ENCODE assay signal across 5 cellular contexts in the genomic region with DNA sequence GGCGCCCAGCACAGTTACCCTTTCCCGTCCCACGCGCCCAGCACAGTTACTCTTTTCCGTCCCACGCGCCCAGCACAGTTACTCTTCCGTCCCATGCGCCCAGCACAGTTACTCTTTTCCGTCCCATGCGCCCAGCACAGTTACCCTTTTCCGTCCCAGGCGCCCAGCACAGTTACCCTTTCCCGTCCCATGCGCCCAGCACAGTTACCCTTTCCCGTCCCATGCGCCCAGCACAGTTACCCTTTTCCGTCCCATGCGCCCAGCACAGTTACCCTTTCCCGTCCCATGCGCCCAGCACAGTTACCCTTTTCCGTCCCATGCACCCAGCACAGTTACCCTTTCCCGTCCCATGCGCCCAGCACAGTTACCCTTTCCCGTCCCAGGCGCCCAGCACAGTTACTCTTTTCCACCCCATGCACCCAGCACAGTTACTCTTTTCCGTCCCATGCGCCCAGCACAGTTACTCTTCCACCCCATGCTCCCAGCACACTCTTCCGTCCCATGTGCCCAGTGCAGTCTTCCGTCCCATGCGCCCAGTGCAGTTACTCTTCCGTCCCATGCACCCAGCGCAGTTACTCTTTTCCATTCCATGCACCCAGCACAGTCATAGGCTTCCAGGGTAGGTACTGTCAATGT.
DNase-seq lines count a peak whose midpoint lies in the region; ATAC-seq and TF ChIP-seq lines count a peak whose summit lies in the region.
"Not testable (repeated sequence)": the region's sequence is repeated elsewhere in the genome, so short reads cannot be mapped to it uniquely, and the experiment has no call there.

No MANE protein-coding gene starts in this region.

- not testable (repeated sequence) for H3K4ac ChIP-seq in trophoblast cell (ENCODE audit: low read depth, low read length)

- not testable (repeated sequence) for H2AFZ ChIP-seq in neural progenitor cell (replicated peaks); trophoblast cell (ENCODE audit: insufficient read depth, low read length, poor library complexity)

- H3K4me1 Mint-ChIP-seq in central memory CD8-positive, alpha-beta T cell; endothelial cell (ENCODE audit: unreplicated experiment); natural killer cell treated with Interleukin-12 subunit alpha and Interleukin-12 subunit beta and Interleukin-15 and Interleukin-18, amount 100 ng/mL, for 72 hours (ENCODE audit: low read depth in 2 of 2): not testable (repeated sequence)
- peaks cover 28% of the 10 kb centered on the region for H3K4me1 Mint-ChIP-seq in neural progenitor cell

- H3K27ac Mint-ChIP-seq in central memory CD8-positive, alpha-beta T cell (ENCODE audit: low read depth) = peak overlapping the region; percentile 48
- H3K27ac Mint-ChIP-seq in endothelial cell (ENCODE audit: unreplicated experiment) = peak overlapping the region; percentile 45
- not testable (repeated sequence) for H3K27ac Mint-ChIP-seq in natural killer cell treated with Interleukin-12 subunit alpha and Interleukin-12 subunit beta and Interleukin-15 and Interleukin-18, amount 100 ng/mL, for 72 hours
- peak overlapping the region; percentile 14 for H3K27ac Mint-ChIP-seq in neural progenitor cell

- H4K20me1 ChIP-seq in neural progenitor cell (ENCODE audit: low read depth) = not testable (repeated sequence)

- not testable (repeated sequence) for H2AK5ac ChIP-seq in trophoblast cell (ENCODE audit: low read length)

- not testable (repeated sequence) for H3K4me3 ChIP-seq in neural progenitor cell; trophoblast cell (ENCODE audit: low read depth, low read length)

- H3K4me3 Mint-ChIP-seq in central memory CD8-positive, alpha-beta T cell; natural killer cell treated with Interleukin-12 subunit alpha and Interleukin-12 subunit beta and Interleukin-15 and Interleukin-18, amount 100 ng/mL, for 72 hours; neural progenitor cell: not testable (repeated sequence)
- H3K4me3 Mint-ChIP-seq in endothelial cell (ENCODE audit: unreplicated experiment) = peak overlapping the region; percentile 63

- not testable (repeated sequence) for H3K79me1 ChIP-seq in trophoblast cell (ENCODE audit: low read length)

- DNase-seq in central memory CD8-positive, alpha-beta T cell (ENCODE audit: low spot score in 2 of 2); endothelial cell (ENCODE audit: low spot score); neural progenitor cell (ENCODE audit: low spot score); trophoblast cell: not testable (repeated sequence)
- peak; percentile 3 for DNase-seq in natural killer cell treated with Interleukin-12 subunit alpha and Interleukin-12 subunit beta and Interleukin-15 and Interleukin-18, amount 100 ng/mL, for 72 hours (ENCODE audit: low spot score)

- H4K91ac ChIP-seq in trophoblast cell (ENCODE audit: low read depth, low read length) = not testable (repeated sequence)

- H4K12ac ChIP-seq in trophoblast cell (ENCODE audit: low read depth, low read length) = not testable (repeated sequence)

- peak overlapping the region; percentile 67 for H3K23ac ChIP-seq in trophoblast cell (ENCODE audit: low read length)

- not testable (repeated sequence) for H3K36me3 Mint-ChIP-seq in central memory CD8-positive, alpha-beta T cell (ENCODE audit: insufficient read depth); natural killer cell treated with Interleukin-12 subunit alpha and Interleukin-12 subunit beta and Interleukin-15 and Interleukin-18, amount 100 ng/mL, for 72 hours; neural progenitor cell
- peaks cover 13% of the 10 kb centered on the region for H3K36me3 Mint-ChIP-seq in endothelial cell (ENCODE audit: low read depth, unreplicated experiment)

- H3F3A ChIP-seq in neural progenitor cell (ENCODE audit: low read depth) = not testable (repeated sequence)

- not testable (repeated sequence) for H3K4me2 ChIP-seq in neural progenitor cell; trophoblast cell (ENCODE audit: low read length)

- not testable (repeated sequence) for H3K9me3 Mint-ChIP-seq in central memory CD8-positive, alpha-beta T cell; natural killer cell treated with Interleukin-12 subunit alpha and Interleukin-12 subunit beta and Interleukin-15 and Interleukin-18, amount 100 ng/mL, for 72 hours; neural progenitor cell
- peaks cover 34% of the 10 kb centered on the region for H3K9me3 Mint-ChIP-seq in endothelial cell (ENCODE audit: unreplicated experiment)

- not testable (repeated sequence) for TF ChIP-seq CTCF in endothelial cell (IDR thresholded peaks at IDR 0.05; ENCODE audit: unreplicated experiment); neural progenitor cell (IDR thresholded peaks at IDR 0.05)

- H3K36me3 ChIP-seq in neural progenitor cell; trophoblast cell (ENCODE audit: control insufficient read depth in 1 of 2, insufficient read depth in 2 of 2, low read length in 2 of 2): not testable (repeated sequence)

- H4K8ac ChIP-seq in trophoblast cell (ENCODE audit: low read depth, low read length) = not testable (repeated sequence)

- H3K18ac ChIP-seq in trophoblast cell (ENCODE audit: low read length) = not testable (repeated sequence)

- not testable (repeated sequence) for H2BK120ac ChIP-seq in trophoblast cell (ENCODE audit: insufficient read depth, low read length, poor library complexity)

- not testable (repeated sequence) for H2BK12ac ChIP-seq in trophoblast cell (ENCODE audit: low read length)

- ATAC-seq in central memory CD8-positive, alpha-beta T cell (replicated peaks; ENCODE audit: extremely low read depth, poor library complexity, severe bottlenecking); natural killer cell treated with Interleukin-12 subunit alpha and Interleukin-12 subunit beta and Interleukin-15 and Interleukin-18, amount 100 ng/mL, for 72 hours: not testable (repeated sequence)

- H3K9ac ChIP-seq in neural progenitor cell; trophoblast cell (ENCODE audit: low read length): not testable (repeated sequence)

- H3K4me1 ChIP-seq in neural progenitor cell = peaks cover 14% of the 10 kb centered on the region
- not testable (repeated sequence) for H3K4me1 ChIP-seq in trophoblast cell (ENCODE audit: control insufficient read depth in 1 of 2, insufficient read depth in 2 of 2, low read length in 2 of 2)

- H3K27me3 Mint-ChIP-seq in central memory CD8-positive, alpha-beta T cell = peaks cover 11% of the 10 kb centered on the region
- H3K27me3 Mint-ChIP-seq in endothelial cell (ENCODE audit: unreplicated experiment) (peaks cover 15% of the 10 kb centered on the region), neural progenitor cell (ENCODE audit: insufficient read depth, low read depth) (peaks cover 16% of the 10 kb centered on the region)
- H3K27me3 Mint-ChIP-seq in natural killer cell treated with Interleukin-12 subunit alpha and Interleukin-12 subunit beta and Interleukin-15 and Interleukin-18, amount 100 ng/mL, for 72 hours = not testable (repeated sequence)

- not testable (repeated sequence) for H3K9me3 ChIP-seq in neural progenitor cell (ENCODE audit: low read depth); trophoblast cell (ENCODE audit: insufficient read depth, low read depth, low read length)

- H2BK5ac ChIP-seq in trophoblast cell (ENCODE audit: low read depth, low read length, poor library complexity) = not testable (repeated sequence)

- peaks cover 94% of the 10 kb centered on the region for H3K27me3 ChIP-seq in neural progenitor cell
- H3K27me3 ChIP-seq in trophoblast cell (ENCODE audit: insufficient read depth, low read length) = not testable (repeated sequence)

- H3K14ac ChIP-seq in trophoblast cell (ENCODE audit: low read length) = not testable (repeated sequence)

- H3K27ac ChIP-seq in neural progenitor cell; trophoblast cell (ENCODE audit: low read depth, low read length): not testable (repeated sequence)

- no CpG with 5 or more reads among the region's 33 CpGs for WGBS in trophoblast cell (ENCODE audit: extremely low coverage, insufficient coverage, insufficient read length)

- not testable (repeated sequence) for H3K79me2 ChIP-seq in neural progenitor cell (ENCODE audit: low read depth); trophoblast cell (ENCODE audit: control insufficient read depth, insufficient read depth, low read length, poor library complexity)
